ENCODE assay signal across 17 cellular contexts in genomic region chr11:75435571-75435925, GRCh38. TPM values are rescaled to one million over a fixed set of nuclear protein-coding genes. Genes with fewer than 3 reads are reported as not detected.
DNase-seq lines count a peak whose midpoint lies in the region; ATAC-seq and TF ChIP-seq lines count a peak whose summit lies in the region.
"Had no signal": no experiment of that assay in that cellular context is flagged by ENCODE, and none has a peak within 500 bp of the region (broad histone marks: within the 10 kb centered on the region; RNA-seq: fewer than 3 reads in every experiment).

No MANE protein-coding gene starts in this region.

- H3K4me1 Mint-ChIP-seq in endothelial cell (ENCODE audit: unreplicated experiment) = peaks cover 50% of the 10 kb centered on the region

- DNase-seq in DMS 273 (lab: John Stamatoyannopoulos, UW; ENCODE audit: unreplicated experiment) (peak; percentile 33), DMS 273 treated with DMSO at 0.1 percent for 48 hours (lab: John Stamatoyannopoulos, UW) (no peak), left cardiac atrium (peak; percentile 14), right atrium auricular region (ENCODE audit: low spot score) (no peak), endothelial cell (ENCODE audit: low spot score) (no peak), osteoblast (ENCODE audit: insufficient read length, low spot score, missing footprints) (peak; percentile 69), KG1 (lab: John Stamatoyannopoulos, UW) (no peak)
- DNase-seq: AML-193; CD4-positive, alpha-beta T cell; DMS79 treated with DMSO at 0.1 percent for 48 hours; GF-D8; H9 had no signal

- no peaks in the 10 kb centered on the region for H3K9me3 Mint-ChIP-seq in endothelial cell (ENCODE audit: unreplicated experiment)
- H3K9me3 Mint-ChIP-seq: CD4-positive, alpha-beta T cell had no signal

- H3K4me1 ChIP-seq in right atrium auricular region = peaks cover 0 to 4% of the 10 kb centered on the region in 2 donors
- no peaks in the 10 kb centered on the region for H3K4me1 ChIP-seq in osteoblast (ENCODE audit: insufficient read depth, low read length)

- H3K27me3 Mint-ChIP-seq in endothelial cell (ENCODE audit: unreplicated experiment) = peaks cover 62% of the 10 kb centered on the region

- H3K79me2 ChIP-seq in osteoblast (ENCODE audit: insufficient read depth, low read length) = no peaks in the 10 kb centered on the region

- H3K4me2 ChIP-seq in osteoblast (ENCODE audit: insufficient read depth, low read length) = no peak overlapping the region
- H3K4me2 ChIP-seq: A549 had no signal

- H3K4me3 Mint-ChIP-seq in endothelial cell (ENCODE audit: unreplicated experiment) = peak overlapping the region; percentile 15
- H3K4me3 Mint-ChIP-seq: CD4-positive, alpha-beta T cell; H9 had no signal

- no peak overlapping the region for H2AFZ ChIP-seq in osteoblast (ENCODE audit: low read length)

- no peak overlapping the region for H3K27ac Mint-ChIP-seq in endothelial cell (ENCODE audit: unreplicated experiment)
- H3K27ac Mint-ChIP-seq: CD4-positive, alpha-beta T cell had no signal

- H3K36me3 ChIP-seq in right atrium auricular region (no peaks in the 10 kb centered on the region), osteoblast (ENCODE audit: insufficient read depth, low read length) (no peaks in the 10 kb centered on the region)

- ATAC-seq in left cardiac atrium = no peak
- no peak for ATAC-seq in HG03432 (IDR thresholded peaks at IDR 0.05; ENCODE audit: unreplicated experiment)
- ATAC-seq: A549 had no signal

- TF ChIP-seq CTCF in right atrium auricular region (IDR thresholded peaks at IDR 0.05) (no peak), endothelial cell (IDR thresholded peaks at IDR 0.05; ENCODE audit: unreplicated experiment) (no peak), osteoblast (IDR thresholded peaks at IDR 0.05; ENCODE audit: extremely low read depth, low read depth, low read length) (no peak)

- H3K9me3 ChIP-seq in right atrium auricular region = no peaks in the 10 kb centered on the region
- H3K9me3 ChIP-seq in osteoblast (ENCODE audit: low read depth, low read length) = no peaks in the 10 kb centered on the region
- H3K9me3 ChIP-seq: A549, Caco-2 had no signal

- H3K27ac ChIP-seq in right atrium auricular region (no peak overlapping the region), osteoblast (ENCODE audit: low read depth, low read length) (no peak overlapping the region)
- H3K27ac ChIP-seq: 22Rv1, A549, C4-2B had no signal

- peaks cover 0 to 9% of the 10 kb centered on the region in 2 donors for H3K27me3 ChIP-seq in right atrium auricular region
- H3K27me3 ChIP-seq in osteoblast (ENCODE audit: insufficient read depth, low read length) = peaks cover 31% of the 10 kb centered on the region

- H3K36me3 Mint-ChIP-seq in endothelial cell (ENCODE audit: low read depth, unreplicated experiment) = peaks cover 72% of the 10 kb centered on the region

- intact Hi-C loops in left cardiac atrium (cut with DNase I) = no loop called here

- no peaks in the 10 kb centered on the region for H4K20me1 ChIP-seq in osteoblast (ENCODE audit: insufficient read depth, low read length)

- H3K4me3 ChIP-seq in right atrium auricular region (no peak overlapping the region), osteoblast (ENCODE audit: insufficient read depth, low read length) (no peak overlapping the region)
- H3K4me3 ChIP-seq: A549 had no signal

RNA-seq across cellular contexts. Expression of gene KLHL35, which starts 2.5 kb away (rescaled TPM):
- 1 to 10 TPM; 1.1 to 1.2 TPM for total RNA-seq in left cardiac atrium
- total RNA-seq in right atrium auricular region = 1 to 10 TPM in 1 of 2 donors, under 1 TPM in 1; 0.20 to 1.4 TPM
- 2.8 TPM for total RNA-seq in endothelial cell (ENCODE audit: unreplicated experiment)
- total RNA-seq in osteoblast = 2.4 and 4.3 TPM in 2 replicates

RNA-seq across cellular contexts. Expression of gene RPS3, which starts 36.2 kb away (rescaled TPM):
- total RNA-seq in left cardiac atrium (1,000 to 10,000 TPM; 1,106 to 1,117 TPM), right atrium auricular region (100 to 1,000 TPM; 391 to 983 TPM), endothelial cell (ENCODE audit: unreplicated experiment) (3,784 TPM), osteoblast (1,511 and 1,512 TPM in 2 replicates)

Comparison
In these comparisons a context has a peak if more than half of its experiments do, and no peak if none do; other contexts are left out.
1. DNase-seq: peak in DMS 273 (single experiment), left cardiac atrium (single experiment) and osteoblast (single experiment); none in DMS 273 treated with DMSO at 0.1 percent for 48 hours (single experiment), right atrium auricular region (single experiment), endothelial cell (single experiment) and KG1 (single experiment).